ENCODE assay signal across 23 cellular contexts in the genomic region with DNA sequence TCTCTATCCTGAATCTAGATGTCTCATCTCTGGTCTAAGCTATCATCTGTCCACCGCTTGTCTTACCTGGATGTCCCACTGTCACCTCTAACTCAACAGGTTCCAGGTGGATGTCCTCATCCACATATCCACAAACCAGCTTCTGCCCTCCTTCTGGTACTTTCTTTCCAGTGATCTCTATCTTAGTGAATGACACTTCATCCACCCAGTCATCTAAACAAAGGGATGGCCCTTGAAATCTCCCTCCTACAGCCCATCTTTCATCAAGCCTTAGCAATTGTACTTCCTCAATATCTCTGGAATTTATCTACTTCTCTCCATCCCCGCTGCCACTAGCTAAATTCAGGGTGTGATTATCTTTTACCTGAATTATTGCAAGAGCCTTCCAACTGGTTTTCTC.
"Had no signal": no experiment of that assay in that cellular context is flagged by ENCODE, and none has a peak within 500 bp of the region (broad histone marks: within the 10 kb centered on the region; RNA-seq: fewer than 3 reads in every experiment).

No MANE protein-coding gene starts in this region.

- H3K4me3 ChIP-seq: breast epithelium, coronary artery, hepatocyte, left lung, sigmoid colon, testis, upper lobe of left lung had no signal

- H2AFZ ChIP-seq: hepatocyte had no signal

- H3K36me3 ChIP-seq: breast epithelium, left lung, sigmoid colon, upper lobe of left lung had no signal

- H3K79me2 ChIP-seq: hepatocyte had no signal

- H3K4me1 ChIP-seq: breast epithelium, left lung, sigmoid colon, testis had no signal

- H3K27ac Mint-ChIP-seq: activated B cell treated with CpG ODN at 0.5 μM for 24 hours; activated CD4-positive, alpha-beta T cell treated with anti-CD3 and anti-CD28 coated beads for 36 hours; activated naive CD4-positive, alpha-beta T cell treated with anti-CD3 and anti-CD28 coated beads for 36 hours; activated naive CD8-positive, alpha-beta T cell treated with anti-CD3 and anti-CD28 coated beads, Interleukin-2, amount 10 ng/mL, durations not matched to agents 7 days and 5 days; immature natural killer cell; mesothelial cell of epicardium; nephron progenitor cell; stimulated activated naive B cell treated with anti-CD40 and anti-IgM and Interleukin-4, amounts not matched to agents 10 μg/mL and 1 μg/mL and 100 μg/mL, for 72 hours; T-helper 1 cell treated with Interleukin-12 subunit alpha and Interleukin-12 subunit beta and Interleukin-4 antibody, amounts not matched to agents 30 μg/mL and 1 μg/mL, for 36 hours had no signal

- ATAC-seq: activated CD4-positive, alpha-beta T cell treated with anti-CD3 and anti-CD28 coated beads for 36 hours; left lung; stimulated activated naive B cell treated with anti-CD40 and anti-IgM and Interleukin-4, amounts not matched to agents 10 μg/mL and 1 μg/mL and 100 μg/mL, for 72 hours had no signal

- DNase-seq: activated B cell treated with CpG ODN at 0.5 μM for 24 hours; activated CD4-positive, alpha-beta T cell treated with anti-CD3 and anti-CD28 coated beads for 36 hours; activated CD4-positive, alpha-beta T cell treated with anti-CD3 and anti-CD28 coated beads, Interleukin-2, amount 50 U/mL, for 4 hours; activated CD8-positive, alpha-beta memory T cell treated with anti-CD3 and anti-CD28 coated beads, Interleukin-2, amount 50 U/mL, for 48 hours; activated naive CD4-positive, alpha-beta T cell treated with anti-CD3 and anti-CD28 coated beads for 36 hours; activated naive CD8-positive, alpha-beta T cell treated with anti-CD3 and anti-CD28 coated beads, Interleukin-2, amount 10 ng/mL, durations not matched to agents 7 days and 5 days; activated T-cell treated with anti-CD3 and anti-CD28 coated beads, Interleukin-2, amount 50 U/mL, for 48 hours; amniotic stem cell; immature natural killer cell; left lung; nephron progenitor cell; sigmoid colon; stimulated activated CD4-positive, alpha-beta T cell treated with anti-CD3 and anti-CD28 coated beads, Interleukin-2, amount 100 ng/mL, for 48 hours; stimulated activated CD8-positive, alpha-beta memory T cell treated with anti-CD3 and anti-CD28 coated beads, Interleukin-4, amount 100 ng/mL, for 48 hours; stimulated activated naive B cell treated with anti-CD40 and anti-IgM and Interleukin-4, amounts not matched to agents 10 μg/mL and 1 μg/mL and 100 μg/mL, for 72 hours; T1000; testis; upper lobe of left lung had no signal

- H3K36me3 Mint-ChIP-seq: activated naive CD8-positive, alpha-beta T cell treated with anti-CD3 and anti-CD28 coated beads, Interleukin-2, amount 10 ng/mL, durations not matched to agents 7 days and 5 days; mesothelial cell of epicardium; stimulated activated naive B cell treated with anti-CD40 and anti-IgM and Interleukin-4, amounts not matched to agents 10 μg/mL and 1 μg/mL and 100 μg/mL, for 72 hours had no signal

- H3K4me2 ChIP-seq: hepatocyte had no signal

- H3K9me3 ChIP-seq: breast epithelium, left lung, sigmoid colon, testis, upper lobe of left lung had no signal

- H3K9me3 Mint-ChIP-seq: activated B cell treated with CpG ODN at 0.5 μM for 24 hours; activated naive CD4-positive, alpha-beta T cell treated with anti-CD3 and anti-CD28 coated beads for 36 hours; activated naive CD8-positive, alpha-beta T cell treated with anti-CD3 and anti-CD28 coated beads, Interleukin-2, amount 10 ng/mL, durations not matched to agents 7 days and 5 days; immature natural killer cell; mesothelial cell of epicardium; nephron progenitor cell; stimulated activated naive B cell treated with anti-CD40 and anti-IgM and Interleukin-4, amounts not matched to agents 10 μg/mL and 1 μg/mL and 100 μg/mL, for 72 hours; T-helper 1 cell treated with Interleukin-12 subunit alpha and Interleukin-12 subunit beta and Interleukin-4 antibody, amounts not matched to agents 30 μg/mL and 1 μg/mL, for 36 hours had no signal

- H3K4me1 Mint-ChIP-seq: activated B cell treated with CpG ODN at 0.5 μM for 24 hours; activated CD4-positive, alpha-beta T cell treated with anti-CD3 and anti-CD28 coated beads for 36 hours; activated naive CD8-positive, alpha-beta T cell treated with anti-CD3 and anti-CD28 coated beads, Interleukin-2, amount 10 ng/mL, durations not matched to agents 7 days and 5 days; immature natural killer cell; stimulated activated naive B cell treated with anti-CD40 and anti-IgM and Interleukin-4, amounts not matched to agents 10 μg/mL and 1 μg/mL and 100 μg/mL, for 72 hours had no signal

- H3K27me3 ChIP-seq: breast epithelium, hepatocyte, left lung, sigmoid colon, testis, upper lobe of left lung had no signal

- H3K27ac ChIP-seq: breast epithelium, coronary artery, hepatocyte, left lung, sigmoid colon, testis, upper lobe of left lung had no signal

- H3K4me3 Mint-ChIP-seq: activated B cell treated with CpG ODN at 0.5 μM for 24 hours; activated CD4-positive, alpha-beta T cell treated with anti-CD3 and anti-CD28 coated beads for 36 hours; activated naive CD4-positive, alpha-beta T cell treated with anti-CD3 and anti-CD28 coated beads for 36 hours; activated naive CD8-positive, alpha-beta T cell treated with anti-CD3 and anti-CD28 coated beads, Interleukin-2, amount 10 ng/mL, durations not matched to agents 7 days and 5 days; immature natural killer cell; mesothelial cell of epicardium; stimulated activated naive B cell treated with anti-CD40 and anti-IgM and Interleukin-4, amounts not matched to agents 10 μg/mL and 1 μg/mL and 100 μg/mL, for 72 hours; T-helper 1 cell treated with Interleukin-12 subunit alpha and Interleukin-12 subunit beta and Interleukin-4 antibody, amounts not matched to agents 30 μg/mL and 1 μg/mL, for 36 hours had no signal
